ENCODE assay signal across 8 cellular contexts in genomic region chr14:90383731-90384542, GRCh38. TPM values are rescaled to one million over a fixed set of nuclear protein-coding genes. Genes with fewer than 3 reads are reported as not detected.
DNase-seq lines count a peak whose midpoint lies in the region; ATAC-seq and TF ChIP-seq lines count a peak whose summit lies in the region.

No MANE protein-coding gene starts in this region.

- peak; percentile 22 for ATAC-seq in activated CD4-positive, alpha-beta T cell treated with anti-CD3 and anti-CD28 coated beads for 36 hours
- ATAC-seq in lung (ENCODE audit: insufficient read depth, low FRiP score) (peak; percentile 55), HG02798 (IDR thresholded peaks at IDR 0.05; ENCODE audit: poor library complexity, unreplicated experiment) (no peak)

- no peak overlapping the region for H2BK15ac ChIP-seq in H9 (ENCODE audit: low read depth, low read length)

- DNase-seq in DMS53 treated with DMSO at 0.1 percent for 48 hours (lab: John Stamatoyannopoulos, UW; ENCODE audit: unreplicated experiment) (peak; percentile 43), H9 (peak; percentile 60), NCI-H1694 treated with DMSO at 0.1 percent for 48 hours (lab: John Stamatoyannopoulos, UW) (peak; percentile 85), ecto neural progenitor cell (ENCODE audit: low spot score) (peak; percentile 76), lung (ENCODE audit: low spot score) (peak; percentile 55)
- peak; percentile 73 for DNase-seq in activated CD4-positive, alpha-beta T cell treated with anti-CD3 and anti-CD28 coated beads for 36 hours
- DNase-seq in stimulated activated CD8-positive, alpha-beta memory T cell treated with anti-CD3 and anti-CD28 coated beads, Interleukin-15, amount 100 ng/mL, for 24 hours (ENCODE audit: low read depth) = peak; percentile 18

- H3K4ac ChIP-seq in H9 (ENCODE audit: low read depth, low read length) = no peak overlapping the region; the same call in 1 of the 2 replicates

- no peak for TF ChIP-seq CTCF in H9 (conservative IDR thresholded peaks at IDR 0.05)
- no peak for TF ChIP-seq CTCF in lung (IDR thresholded peaks at IDR 0.05; ENCODE audit: control extremely low read depth, extremely low read depth)

- peaks cover 18% of the 10 kb centered on the region in 2 experiments for H3K4me1 Mint-ChIP-seq in H9
- H3K4me1 Mint-ChIP-seq in activated CD4-positive, alpha-beta T cell treated with anti-CD3 and anti-CD28 coated beads for 36 hours = peaks cover 34% of the 10 kb centered on the region

- H3K4me2 ChIP-seq in H9 (ENCODE audit: insufficient read depth, insufficient read length, low read length) = peak overlapping the region; percentile 90

- H3K4me3 ChIP-seq in lung = peak overlapping the region; percentile 33

- no peak overlapping the region for H2BK120ac ChIP-seq in H9 (ENCODE audit: low read depth, low read length, poor library complexity, severe bottlenecking)

- H3K14ac ChIP-seq in H9 (ENCODE audit: insufficient read depth, low read length) = peak overlapping the region; percentile 89; the same call in 1 of the 2 replicates

- H3K9me3 Mint-ChIP-seq in H9 = no peaks in the 10 kb centered on the region
- H3K9me3 Mint-ChIP-seq in activated CD4-positive, alpha-beta T cell treated with anti-CD3 and anti-CD28 coated beads for 36 hours (ENCODE audit: low read depth) = no peaks in the 10 kb centered on the region

- H2AK5ac ChIP-seq in H9 (ENCODE audit: insufficient read length, low read length) = no peak overlapping the region

- no peak overlapping the region for H3K27ac Mint-ChIP-seq in H9
- H3K27ac Mint-ChIP-seq in activated CD4-positive, alpha-beta T cell treated with anti-CD3 and anti-CD28 coated beads for 36 hours = no peak overlapping the region

- intact Hi-C loops in activated CD4-positive, alpha-beta T cell treated with anti-CD3 and anti-CD28 coated beads for 36 hours (cut with DNase I, micrococcal nuclease) = loop anchor here (1.0 to 10.0 kb wide), 17 partner anchors 12 to 1033 kb away; partner anchors contain the start of genes PSMC1 (in 2 of the 2), CALM1 (in 1 of the 2), CCDC88C (in 1 of the 2) and FOXN3 (in 1 of the 2)

- H3K27me3 ChIP-seq in H9 (ENCODE audit: insufficient read depth, low read length) (no peaks in the 10 kb centered on the region), lung (ENCODE audit: control insufficient read depth, insufficient read depth) (no peaks in the 10 kb centered on the region)

- H3K36me3 Mint-ChIP-seq in H9 (ENCODE audit: insufficient read depth in 1 of 3, low read depth in 3 of 3) = no peaks in the 10 kb centered on the region
- no peaks in the 10 kb centered on the region for H3K36me3 Mint-ChIP-seq in activated CD4-positive, alpha-beta T cell treated with anti-CD3 and anti-CD28 coated beads for 36 hours (ENCODE audit: low read depth)

- CTCF ChIA-PET in activated CD4-positive, alpha-beta T cell treated with anti-CD3 and anti-CD28 coated beads for 36 hours (lab: Charles Lee) = interaction anchor here (0.5 to 1.6 kb wide), 7 partner anchors 9 to 1032 kb away, joined by 3 to 8 read pairs (median 4); partner anchors contain the start of gene CALM1

- POLR2A ChIA-PET in activated CD4-positive, alpha-beta T cell treated with anti-CD3 and anti-CD28 coated beads for 36 hours (lab: Charles Lee) = interaction anchor here (0.6 to 4.0 kb wide), 8 partner anchors 9 to 731 kb away, joined by 3 to 36 read pairs (median 4); partner anchors contain the start of gene CALM1

- no peak overlapping the region for H2BK5ac ChIP-seq in H9 (ENCODE audit: insufficient read length, low read length)

- H3K18ac ChIP-seq in H9 (ENCODE audit: insufficient read length, low read depth, low read length) = peak overlapping the region; percentile 77

- peaks cover 15% of the 10 kb centered on the region for H3K27me3 Mint-ChIP-seq in H9 (ENCODE audit: low read depth)
- H3K27me3 Mint-ChIP-seq in activated CD4-positive, alpha-beta T cell treated with anti-CD3 and anti-CD28 coated beads for 36 hours = no peaks in the 10 kb centered on the region

- H3K23me2 ChIP-seq in H9 (ENCODE audit: insufficient read length, low read depth, low read length, poor library complexity, severe bottlenecking) = peaks cover 20% of the 10 kb centered on the region

- H3K9ac ChIP-seq in H9 (ENCODE audit: extremely low read depth, insufficient read length, low read length) = peak overlapping the region; percentile 39

- H4K8ac ChIP-seq in H9 (replicated peaks; ENCODE audit: insufficient read length, low read depth, low read length) = no peak overlapping the region

- no peak overlapping the region for H3K23ac ChIP-seq in H9 (ENCODE audit: insufficient read length, low read depth, low read length)

- H3K79me2 ChIP-seq in H9 (ENCODE audit: insufficient read depth, low read length) = no peaks in the 10 kb centered on the region

- H3T11ph ChIP-seq in H9 (ENCODE audit: low read length) = no peak overlapping the region

- no peaks in the 10 kb centered on the region for H3K79me1 ChIP-seq in H9 (ENCODE audit: insufficient read depth, low read depth, low read length, poor library complexity, severe bottlenecking)

- H2AFZ ChIP-seq in H9 (ENCODE audit: low read length) = no peak overlapping the region

- H2BK12ac ChIP-seq in H9 (ENCODE audit: insufficient read length, low read depth, low read length) = no peak overlapping the region

- no peaks in the 10 kb centered on the region for H4K20me1 ChIP-seq in H9 (ENCODE audit: control insufficient read depth, insufficient read depth, insufficient read length)

- H3K27ac ChIP-seq in H9 (ENCODE audit: insufficient read length, low read depth, low read length) (no peak overlapping the region), lung (ENCODE audit: low read depth in 1 of 2, low read length in 1 of 2) (peak overlapping the region; percentile 98 to 99)

- H3K9me3 ChIP-seq in H9 (ENCODE audit: control insufficient read depth, low read depth, low read length) = no peaks in the 10 kb centered on the region
- no peaks in the 10 kb centered on the region for H3K9me3 ChIP-seq in lung (ENCODE audit: control insufficient read depth in 2 of 2, insufficient read depth in 1 of 2, low read length in 1 of 2)

- H3K4me3 Mint-ChIP-seq in H9 = no peak overlapping the region; a peak in 1 of 5 replicates
- no peak overlapping the region for H3K4me3 Mint-ChIP-seq in activated CD4-positive, alpha-beta T cell treated with anti-CD3 and anti-CD28 coated beads for 36 hours

- no peak overlapping the region for H2BK20ac ChIP-seq in H9 (ENCODE audit: low read depth, low read length, poor library complexity, severe bottlenecking)

- H3K4me1 ChIP-seq in H9 (ENCODE audit: insufficient read depth, low read length) = peaks cover 8% of the 10 kb centered on the region; the same call in 1 of the 2 replicates
- peaks cover 0 to 4% of the 10 kb centered on the region in 2 donors for H3K4me1 ChIP-seq in lung (ENCODE audit: control insufficient read depth in 2 of 2, insufficient read depth in 2 of 2, low read length in 2 of 2)

- H3K56ac ChIP-seq in H9 (ENCODE audit: insufficient read length, low read depth, low read length) = no peak overlapping the region

- WGBS in H9 (ENCODE audit: extremely low coverage, insufficient read length, low lambda C conversion rate) = no CpG with 5 or more reads among the region's 37 CpGs
- 1 to 4% methylated on average over 37 of the region's 37 CpGs for WGBS in lung, 2 donors

- H3K36me3 ChIP-seq in lung (ENCODE audit: control insufficient read depth in 2 of 2, insufficient read depth in 2 of 2, low read length in 2 of 2) = no peaks in the 10 kb centered on the region

- H4K91ac ChIP-seq in H9 (ENCODE audit: insufficient read length, low read depth, low read length) = no peak overlapping the region

- no peak overlapping the region for H4K5ac ChIP-seq in H9 (ENCODE audit: insufficient read length, low read depth, low read length)

RNA-seq across cellular contexts. Expression of gene CALM1, which starts 12.9 kb away (rescaled TPM):
- total RNA-seq in H9 (2021) (354 TPM in 2 replicates), lung (100 to 1,000 TPM; 476 to 543 TPM)
- 100 to 1,000 TPM; 510 to 518 TPM for total RNA-seq in activated CD4-positive, alpha-beta T cell treated with anti-CD3 and anti-CD28 coated beads for 36 hours
- polyA plus RNA-seq in lung = 100 to 1,000 TPM; 364 to 480 TPM

RNA-seq across cellular contexts. Expression of gene NRDE2, which starts 52.2 kb away (rescaled TPM):
- total RNA-seq in H9 (2021) (18.1 and 21.2 TPM in 2 replicates), lung (10 to 100 TPM; 18.9 to 21.0 TPM)
- total RNA-seq in activated CD4-positive, alpha-beta T cell treated with anti-CD3 and anti-CD28 coated beads for 36 hours = 10 to 100 TPM; 22.8 to 25.3 TPM
- polyA plus RNA-seq in lung = 1 to 10 TPM; 7.0 to 7.7 TPM

Comparison
In these comparisons a context has a peak if more than half of its experiments do, and no peak if none do; other contexts are left out.
1. DNase-seq: peak in every context shown above with its lines; median percentile 85 in NCI-H1694 treated with DMSO at 0.1 percent for 48 hours; 76 in ecto neural progenitor cell; 73 in activated CD4-positive, alpha-beta T cell treated with anti-CD3 and anti-CD28 coated beads for 36 hours; 60 in H9; 55 in lung; 43 in DMS53 treated with DMSO at 0.1 percent for 48 hours; 18 in stimulated activated CD8-positive, alpha-beta memory T cell treated with anti-CD3 and anti-CD28 coated beads, Interleukin-15, amount 100 ng/mL, for 24 hours.